ENCODE assay signal across 19 cellular contexts in the genomic region with DNA sequence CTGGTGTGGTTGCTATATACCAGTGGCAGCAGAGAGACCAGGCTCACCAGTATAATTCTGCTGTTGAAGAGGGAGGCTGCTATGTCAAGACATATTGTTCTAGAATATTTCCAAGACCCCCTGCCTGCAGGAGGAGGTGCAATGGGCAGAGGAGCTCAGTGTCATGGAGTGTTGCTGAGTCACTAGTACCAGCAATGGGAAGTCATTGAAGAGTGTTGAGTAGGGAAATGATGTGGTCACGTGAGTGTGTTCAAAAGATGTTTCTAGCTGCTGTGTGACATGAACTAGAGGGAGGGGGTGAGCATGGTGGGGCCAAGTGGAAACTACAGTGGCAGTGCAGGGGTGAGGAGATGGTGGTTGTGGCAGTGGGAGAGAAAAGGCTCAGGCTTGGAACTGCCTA.
DNase-seq lines count a peak whose midpoint lies in the region; TF ChIP-seq lines count a peak whose summit lies in the region.
"Had no signal": no experiment of that assay in that cellular context is flagged by ENCODE, and none has a peak within 500 bp of the region (broad histone marks: within the 10 kb centered on the region; RNA-seq: fewer than 3 reads in every experiment).

No MANE protein-coding gene starts in this region.

- no peak overlapping the region for H3K4me3 ChIP-seq in mesenchymal stem cell (ENCODE audit: insufficient read depth in 1 of 2, low read depth in 1 of 2, low read length in 2 of 2)
- H3K4me3 ChIP-seq: BLaER1 had no signal

- DNase-seq in DMS53 treated with DMSO at 0.1 percent for 48 hours (lab: John Stamatoyannopoulos, UW; ENCODE audit: unreplicated experiment), result peak; percentile 28
- peak; percentile 20 for DNase-seq in HFFc6
- peak; percentile 25 for DNase-seq in amniotic epithelial cell (ENCODE audit: low read depth)
- DNase-seq in mesenchymal stem cell, result peak; percentile 54
- no peak for DNase-seq in GM10248 (ENCODE audit: extremely low spot score)
- no peak for DNase-seq in cortex of kidney (lab: John Stamatoyannopoulos, UW)
- DNase-seq in NCI-H1930 (lab: John Stamatoyannopoulos, UW), result no peak
- no peak for DNase-seq in ecto neural progenitor cell (ENCODE audit: low spot score)
- DNase-seq: activated CD4-positive, alpha-beta T cell treated with anti-CD3 and anti-CD28 coated beads, Interleukin-2, amount 50 U/mL, for 48 hours; head of caudate nucleus; natural killer cell; NCI-H1105; NCI-H69; SHP77; stimulated activated CD4-positive, alpha-beta T cell treated with anti-CD3 and anti-CD28 coated beads, Interleukin-4, amount 100 ng/mL, for 24 hours; T-helper 9 cell had no signal

- peaks cover 73% of the 10 kb centered on the region for H3K4me1 Mint-ChIP-seq in HFFc6 (ENCODE audit: low read depth)
- H3K4me1 Mint-ChIP-seq: natural killer cell had no signal

- no peak overlapping the region; the same call in 1 of the 2 replicates for H3K4me3 Mint-ChIP-seq in HFFc6
- H3K4me3 Mint-ChIP-seq: natural killer cell; stimulated activated effector memory CD8-positive, alpha-beta T cell treated with anti-CD3 and anti-CD28 coated beads, Interleukin-12 subunit alpha, Interleukin-12 subunit beta, amount 100 ng/mL, for 72 hours had no signal

- H3K27ac Mint-ChIP-seq in HFFc6, result peak overlapping the region; percentile 27
- H3K27ac Mint-ChIP-seq: activated T-helper 2 cell treated with anti-CD3 and anti-CD28 coated beads, Interferon-gamma antibody, Interleukin-2, Interleukin-4, amounts not matched to agents 10 μg/mL and 5 μg/mL and 100 μg/mL, durations not matched to agents 14 hours and 24 hours and 36 hours; natural killer cell; stimulated activated effector memory CD8-positive, alpha-beta T cell treated with anti-CD3 and anti-CD28 coated beads, Interleukin-12 subunit alpha, Interleukin-12 subunit beta, amount 100 ng/mL, for 72 hours had no signal

- H3K27ac ChIP-seq in mesenchymal stem cell (ENCODE audit: low read length, poor library complexity, severe bottlenecking), result no peak overlapping the region
- H3K27ac ChIP-seq: BLaER1 had no signal

- no peaks in the 10 kb centered on the region for H3K27me3 ChIP-seq in mesenchymal stem cell (ENCODE audit: control insufficient read depth in 1 of 2, insufficient read depth in 1 of 2, low read length in 2 of 2)
- H3K27me3 ChIP-seq: BLaER1 had no signal

- no peak overlapping the region for H4K8ac ChIP-seq in mesenchymal stem cell (ENCODE audit: low read length)

- H3K9me3 ChIP-seq in mesenchymal stem cell (ENCODE audit: control insufficient read depth, low read length), result no peaks in the 10 kb centered on the region
- H3K9me3 ChIP-seq: BLaER1 had no signal

- TF ChIP-seq CTCF in HFFc6 (IDR thresholded peaks at IDR 0.05), result no peak
- no peak for TF ChIP-seq CTCF in GM10248 (IDR thresholded peaks at IDR 0.05; ENCODE audit: control extremely low read depth, extremely low read depth, low read depth, missing control alignments)

- no peak overlapping the region for H3K18ac ChIP-seq in mesenchymal stem cell (ENCODE audit: low read depth in 1 of 2, low read length in 2 of 2)

- H2AFZ ChIP-seq in mesenchymal stem cell (ENCODE audit: low read depth, low read length), result no peak overlapping the region

- no peaks in the 10 kb centered on the region for H3K36me3 ChIP-seq in mesenchymal stem cell (ENCODE audit: control insufficient read depth in 1 of 2, insufficient read depth in 2 of 2, low read depth in 1 of 2, low read length in 2 of 2)
- H3K36me3 ChIP-seq: BLaER1 had no signal

- H3K4me2 ChIP-seq in mesenchymal stem cell (ENCODE audit: low read length, poor library complexity, severe bottlenecking), result no peak overlapping the region

- no peaks in the 10 kb centered on the region for H3K79me1 ChIP-seq in mesenchymal stem cell (replicated peaks; ENCODE audit: low read length, poor library complexity, severe bottlenecking)

- POLR2A ChIA-PET in GM10248 (lab: Yijun Ruan, JAX), result no interaction called here

- no peak overlapping the region for H2AK5ac ChIP-seq in mesenchymal stem cell (ENCODE audit: low read length, severe bottlenecking)

- H4K91ac ChIP-seq in mesenchymal stem cell (ENCODE audit: low read length), result no peak overlapping the region

- no peak overlapping the region for H2BK120ac ChIP-seq in mesenchymal stem cell (ENCODE audit: low read depth, low read length)

- peak overlapping the region in 1 of 2 experiments; percentile 24 for H3K4ac ChIP-seq in mesenchymal stem cell (ENCODE audit: low read depth in 1 of 2, low read length in 2 of 2)

- CTCF ChIA-PET in GM10248 (lab: Yijun Ruan, JAX), result no interaction called here

- no peak overlapping the region for H2BK5ac ChIP-seq in mesenchymal stem cell (ENCODE audit: low read depth, low read length, poor library complexity, severe bottlenecking)

- WGBS in mesenchymal stem cell, result 63% methylated on average over 1 of the region's 1 CpG

- no peak overlapping the region for H2BK15ac ChIP-seq in mesenchymal stem cell (ENCODE audit: low read depth, poor library complexity, severe bottlenecking)

- H2BK12ac ChIP-seq in mesenchymal stem cell (ENCODE audit: low read length in 2 of 2), result no peak overlapping the region

- no peaks in the 10 kb centered on the region for H3K9me3 Mint-ChIP-seq in HFFc6
- H3K9me3 Mint-ChIP-seq: activated T-helper 2 cell treated with anti-CD3 and anti-CD28 coated beads, Interferon-gamma antibody, Interleukin-2, Interleukin-4, amounts not matched to agents 10 μg/mL and 5 μg/mL and 100 μg/mL, durations not matched to agents 14 hours and 24 hours and 36 hours; natural killer cell; stimulated activated effector memory CD8-positive, alpha-beta T cell treated with anti-CD3 and anti-CD28 coated beads, Interleukin-12 subunit alpha, Interleukin-12 subunit beta, amount 100 ng/mL, for 72 hours had no signal

- peak overlapping the region in 1 of 2 experiments; percentile 31 for H3K14ac ChIP-seq in mesenchymal stem cell (ENCODE audit: low read length in 2 of 2)

- no peaks in the 10 kb centered on the region for H3K36me3 Mint-ChIP-seq in HFFc6 (ENCODE audit: low read depth)
- H3K36me3 Mint-ChIP-seq: natural killer cell; stimulated activated effector memory CD8-positive, alpha-beta T cell treated with anti-CD3 and anti-CD28 coated beads, Interleukin-12 subunit alpha, Interleukin-12 subunit beta, amount 100 ng/mL, for 72 hours had no signal

- peaks cover 4% of the 10 kb centered on the region for H3K27me3 Mint-ChIP-seq in HFFc6 (ENCODE audit: insufficient read depth)

- H3K23ac ChIP-seq in mesenchymal stem cell (ENCODE audit: low read length in 2 of 2), result no peak overlapping the region

- peaks cover 18% of the 10 kb centered on the region for H3K4me1 ChIP-seq in mesenchymal stem cell (ENCODE audit: control insufficient read depth, insufficient read depth, low read depth, low read length)

- H3K9ac ChIP-seq in mesenchymal stem cell (ENCODE audit: low read length), result no peak overlapping the region
- H3K9ac ChIP-seq: BLaER1 had no signal

Comparison
In these comparisons a context has a peak if more than half of its experiments do, and no peak if none do; other contexts are left out.
1. DNase-seq: peak in DMS53 treated with DMSO at 0.1 percent for 48 hours (single experiment), HFFc6 (single experiment), amniotic epithelial cell (single experiment) and mesenchymal stem cell (single experiment); none in GM10248 (single experiment), cortex of kidney (single experiment), NCI-H1930 (0 of 2) and ecto neural progenitor cell (single experiment).